Comparison of ENCODE assay signal across 18 cellular contexts in genomic region chr4:137934921-137935320, GRCh38.
A peak's percentile ranks its signal among the peaks of the same experiment; 100 is the strongest.
DNase-seq lines count a peak whose midpoint lies in the region; ATAC-seq and TF ChIP-seq lines count a peak whose summit lies in the region.
"Had no signal": no experiment of that assay in that cellular context is flagged by ENCODE, and none has a peak within 500 bp of the region (broad histone marks: within the 10 kb centered on the region; RNA-seq: fewer than 3 reads in every experiment).

No MANE protein-coding gene starts in this region.

- H3K9me3 ChIP-seq in MG63 (no peaks in the 10 kb centered on the region), SK-N-MC (ENCODE audit: low read depth, low read length) (no peaks in the 10 kb centered on the region), neural progenitor cell (ENCODE audit: low read depth) (peaks cover 3% of the 10 kb centered on the region), T-helper 17 cell (ENCODE audit: control insufficient read depth, low read length, poor library complexity, severe bottlenecking) (no peaks in the 10 kb centered on the region)

- ATAC-seq in HG03460 (IDR thresholded peaks at IDR 0.05; ENCODE audit: unreplicated experiment): no peak
- no peak for ATAC-seq in T-helper 17 cell
- ATAC-seq: A549 had no signal

- no peaks in the 10 kb centered on the region for H3K36me3 Mint-ChIP-seq in neural progenitor cell
- H3K36me3 Mint-ChIP-seq in T-helper 17 cell (ENCODE audit: low read depth): no peaks in the 10 kb centered on the region
- H3K36me3 Mint-ChIP-seq: IgD-negative memory B cell had no signal

- no peaks in the 10 kb centered on the region for H3K79me2 ChIP-seq in neural progenitor cell (ENCODE audit: low read depth)

- H3K36me3 ChIP-seq in MG63 (no peaks in the 10 kb centered on the region), SK-N-MC (ENCODE audit: insufficient read depth, low read length) (no peaks in the 10 kb centered on the region), neural progenitor cell (peaks cover 2% of the 10 kb centered on the region)

- H3K27me3 ChIP-seq in MG63 (no peaks in the 10 kb centered on the region), neural progenitor cell (no peaks in the 10 kb centered on the region)

- H3K27me3 Mint-ChIP-seq in neural progenitor cell (ENCODE audit: insufficient read depth, low read depth) (peaks cover 5% of the 10 kb centered on the region), T-helper 17 cell (no peaks in the 10 kb centered on the region)
- H3K27me3 Mint-ChIP-seq: IgD-negative memory B cell had no signal

- H3K4me1 Mint-ChIP-seq in neural progenitor cell (no peaks in the 10 kb centered on the region), T-helper 17 cell (no peaks in the 10 kb centered on the region)
- H3K4me1 Mint-ChIP-seq: IgD-negative memory B cell had no signal

- no peak overlapping the region for H3K4me2 ChIP-seq in neural progenitor cell
- H3K4me2 ChIP-seq: A549 had no signal

- no peak for TF ChIP-seq CTCF in neural progenitor cell (IDR thresholded peaks at IDR 0.05)

- no peaks in the 10 kb centered on the region for H3K4me1 ChIP-seq in neural progenitor cell
- H3K4me1 ChIP-seq: A549 had no signal

- no peaks in the 10 kb centered on the region for H4K20me1 ChIP-seq in neural progenitor cell (ENCODE audit: low read depth)

- H3K4me3 Mint-ChIP-seq in neural progenitor cell (no peak overlapping the region), T-helper 17 cell (no peak overlapping the region)
- H3K4me3 Mint-ChIP-seq: IgD-negative memory B cell had no signal

- H3K27ac ChIP-seq in SK-N-MC: peak overlapping the region; percentile 51
- H3K27ac ChIP-seq in neural progenitor cell: no peak overlapping the region
- H3K27ac ChIP-seq: A549, C4-2B had no signal

- H2AFZ ChIP-seq in neural progenitor cell (replicated peaks): peak overlapping the region; percentile 53

- H3K27ac Mint-ChIP-seq in neural progenitor cell: no peak overlapping the region
- H3K27ac Mint-ChIP-seq in T-helper 17 cell: no peak overlapping the region
- H3K27ac Mint-ChIP-seq: IgD-negative memory B cell had no signal

- DNase-seq in DMS 273 (lab: John Stamatoyannopoulos, UW; ENCODE audit: unreplicated experiment): peak; percentile 80
- DNase-seq in MG63: peak; percentile 2
- DNase-seq in SK-N-MC (ENCODE audit: low read depth, low spot score): no peak
- DNase-seq in neural progenitor cell (ENCODE audit: low spot score): peak; percentile 2
- DNase-seq in SK-N-DZ (ENCODE audit: low spot score): no peak
- DNase-seq in T-helper 17 cell: no peak
- DNase-seq: GF-D8; Kasumi-1; MV-4-11; NCI-H1417 treated with DMSO at 0.1 percent for 48 hours; NCI-H2029 treated with DMSO at 0.1 percent for 48 hours; NCI-H2227 treated with DMSO at 0.1 percent for 48 hours; NCI-H526; NK-92 treated with Interleukin-12 subunit alpha and Interleukin-12 subunit beta, amount 100 ng/mL, for 24 hours had no signal

- no peak overlapping the region for H3K9ac ChIP-seq in SK-N-MC (ENCODE audit: insufficient read length)
- H3K9ac ChIP-seq in neural progenitor cell: no peak overlapping the region

- no peaks in the 10 kb centered on the region for H3F3A ChIP-seq in neural progenitor cell (ENCODE audit: low read depth)

- H3K9me3 Mint-ChIP-seq in neural progenitor cell: peaks cover 1% of the 10 kb centered on the region

- no peak overlapping the region for H3K4me3 ChIP-seq in MG63
- H3K4me3 ChIP-seq in SK-N-MC: no peak overlapping the region
- H3K4me3 ChIP-seq in neural progenitor cell: no peak overlapping the region
- H3K4me3 ChIP-seq: A549 had no signal

Comparison
In these comparisons a context has a peak if more than half of its experiments do, and no peak if none do; other contexts are left out.
1. DNase-seq: peak in DMS 273 (single experiment), MG63 (single experiment) and neural progenitor cell (single experiment); none in SK-N-MC (single experiment), SK-N-DZ (single experiment) and T-helper 17 cell (0 of 3).